ENCODE assay signal across 11 cellular contexts in the genomic region with DNA sequence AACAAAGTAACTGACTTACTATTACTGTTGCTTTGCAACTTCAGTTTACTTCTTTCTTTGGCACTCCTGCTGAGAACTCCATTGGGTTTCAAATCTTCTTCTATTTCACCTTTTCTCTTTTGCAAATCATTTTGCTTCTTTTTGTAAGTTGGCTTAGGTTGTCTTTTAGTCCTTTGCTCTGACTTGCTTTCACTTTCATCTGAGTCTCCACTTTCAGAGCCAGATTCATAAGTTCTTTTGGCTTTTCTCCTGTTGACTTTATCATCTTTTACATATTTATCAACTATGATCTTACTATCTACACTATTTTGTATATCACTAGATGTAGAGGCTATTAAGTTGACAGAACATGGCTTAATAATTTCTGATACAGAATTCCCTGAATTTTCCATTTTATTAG.
DNase-seq lines count a peak whose midpoint lies in the region; ATAC-seq and TF ChIP-seq lines count a peak whose summit lies in the region.
"Had no signal": no experiment of that assay in that cellular context is flagged by ENCODE, and none has a peak within 500 bp of the region (broad histone marks: within the 10 kb centered on the region; RNA-seq: fewer than 3 reads in every experiment).

No MANE protein-coding gene starts in this region.

- H3K27ac ChIP-seq in fibroblast of lung (ENCODE audit: insufficient read depth, low read length) = peak overlapping the region; percentile 70
- H3K27ac ChIP-seq: A549 had no signal

- peak overlapping the region; percentile 83 for H3K4me2 ChIP-seq in fibroblast of lung (ENCODE audit: extremely low read depth, insufficient read depth, low read length)
- H3K4me2 ChIP-seq: A549 had no signal

- H4K20me1 ChIP-seq in fibroblast of lung (ENCODE audit: control insufficient read depth, extremely low read depth, insufficient read depth, low read length) = peaks cover 2% of the 10 kb centered on the region

- intact Hi-C loops in activated CD4-positive, alpha-beta T cell treated with anti-CD3 and anti-CD28 coated beads for 36 hours (cut with DNase I, micrococcal nuclease) = loop anchor here in 1 of 2 experiments (2.0 kb wide), 1 partner anchor 32 kb away; no protein-coding TSS in a partner anchor

- H3K4me3 Mint-ChIP-seq in activated CD4-positive, alpha-beta T cell treated with anti-CD3 and anti-CD28 coated beads for 36 hours = no peak overlapping the region
- peak overlapping the region in 1 of 3 donors; percentile 8 for H3K4me3 Mint-ChIP-seq in T-cell
- peak overlapping the region; percentile 30 for H3K4me3 Mint-ChIP-seq in stimulated activated effector memory CD8-positive, alpha-beta T cell treated with anti-CD3 and anti-CD28 coated beads, Interleukin-12 subunit alpha, Interleukin-12 subunit beta, amount 100 ng/mL, for 72 hours

- CTCF ChIA-PET in activated CD4-positive, alpha-beta T cell treated with anti-CD3 and anti-CD28 coated beads for 36 hours (lab: Charles Lee) = interaction anchor here (1.0 to 1.5 kb wide), 3 partner anchors 10 to 514 kb away, joined by 4 to 6 read pairs (median 6); no protein-coding TSS in a partner anchor
- CTCF ChIA-PET in T-cell (lab: Charles Lee) = interaction anchor here (0.6 to 1.0 kb wide), 2 partner anchors 9 to 80 kb away, joined by 3 read pairs; no protein-coding TSS in a partner anchor

- peak overlapping the region; percentile 70 for H3K27ac Mint-ChIP-seq in activated CD4-positive, alpha-beta T cell treated with anti-CD3 and anti-CD28 coated beads for 36 hours
- peak overlapping the region; percentile 66 to 88 for H3K27ac Mint-ChIP-seq in T-cell
- peak overlapping the region; percentile 41 for H3K27ac Mint-ChIP-seq in stimulated activated effector memory CD8-positive, alpha-beta T cell treated with anti-CD3 and anti-CD28 coated beads, Interleukin-12 subunit alpha, Interleukin-12 subunit beta, amount 100 ng/mL, for 72 hours

- H3K4me1 ChIP-seq in fibroblast of lung (ENCODE audit: control insufficient read depth, extremely low read depth, insufficient read depth, low read length) = peaks cover 29% of the 10 kb centered on the region

- peaks cover 43% of the 10 kb centered on the region for H3K36me3 Mint-ChIP-seq in activated CD4-positive, alpha-beta T cell treated with anti-CD3 and anti-CD28 coated beads for 36 hours (ENCODE audit: low read depth)
- H3K36me3 Mint-ChIP-seq in T-cell = peaks cover 51% of the 10 kb centered on the region
- peaks cover 70% of the 10 kb centered on the region for H3K36me3 Mint-ChIP-seq in stimulated activated effector memory CD8-positive, alpha-beta T cell treated with anti-CD3 and anti-CD28 coated beads, Interleukin-12 subunit alpha, Interleukin-12 subunit beta, amount 100 ng/mL, for 72 hours

- peaks cover 5% of the 10 kb centered on the region for H3K36me3 ChIP-seq in fibroblast of lung (ENCODE audit: control insufficient read depth, insufficient read depth, low read length)

- no peak overlapping the region for H2AFZ ChIP-seq in fibroblast of lung (ENCODE audit: low read length)

- H3K4me3 ChIP-seq in fibroblast of lung (replicated peaks in 1 of 4; ENCODE audit: control extremely low read depth in 1 of 4, insufficient read depth in 1 of 4, low read depth in 3 of 4, low read length in 4 of 4) = no peak overlapping the region
- H3K4me3 ChIP-seq: A549 had no signal

- H3K9ac ChIP-seq in fibroblast of lung (ENCODE audit: insufficient read depth, low read length) = no peak overlapping the region

- H3K9me3 Mint-ChIP-seq in activated CD4-positive, alpha-beta T cell treated with anti-CD3 and anti-CD28 coated beads for 36 hours (ENCODE audit: low read depth) = no peaks in the 10 kb centered on the region
- peaks cover 0 to under 1% (median 0%) of the 10 kb centered on the region in 3 donors for H3K9me3 Mint-ChIP-seq in T-cell
- H3K9me3 Mint-ChIP-seq in stimulated activated effector memory CD8-positive, alpha-beta T cell treated with anti-CD3 and anti-CD28 coated beads, Interleukin-12 subunit alpha, Interleukin-12 subunit beta, amount 100 ng/mL, for 72 hours = no peaks in the 10 kb centered on the region

- H3K9me3 ChIP-seq in fibroblast of lung (ENCODE audit: control insufficient read depth, insufficient read depth, low read depth, low read length) = no peaks in the 10 kb centered on the region
- H3K9me3 ChIP-seq: A549 had no signal

- no peak for DNase-seq in activated CD4-positive, alpha-beta T cell treated with anti-CD3 and anti-CD28 coated beads for 36 hours
- no peak for DNase-seq in activated CD4-positive, alpha-beta T cell treated with anti-CD3 and anti-CD28 coated beads, Interleukin-2, amount 50 U/mL, for 1 hour
- DNase-seq in T-cell (no peak), fibroblast of lung (ENCODE audit: low read depth in 2 of 2) (peak in 1 of 2 donors; percentile 37), anterior cingulate cortex (lab: John Stamatoyannopoulos, UW) (no peak), dermis blood vessel endothelial cell (no peak)
- DNase-seq in stimulated activated effector memory CD8-positive, alpha-beta T cell treated with anti-CD3 and anti-CD28 coated beads, Interleukin-12 subunit alpha, Interleukin-12 subunit beta, amount 100 ng/mL, for 72 hours (ENCODE audit: low spot score in 2 of 2) = no peak
- DNase-seq: NCI-H2171 treated with DMSO at 0.1 percent for 48 hours; stimulated activated CD8-positive, alpha-beta memory T cell treated with anti-CD3 and anti-CD28 coated beads, Interleukin-4, amount 100 ng/mL, for 48 hours had no signal

- peaks cover 53% of the 10 kb centered on the region for H3K4me1 Mint-ChIP-seq in activated CD4-positive, alpha-beta T cell treated with anti-CD3 and anti-CD28 coated beads for 36 hours
- H3K4me1 Mint-ChIP-seq in T-cell = peaks cover 40 to 66% (median 61%) of the 10 kb centered on the region in 3 donors
- H3K4me1 Mint-ChIP-seq in stimulated activated effector memory CD8-positive, alpha-beta T cell treated with anti-CD3 and anti-CD28 coated beads, Interleukin-12 subunit alpha, Interleukin-12 subunit beta, amount 100 ng/mL, for 72 hours = peaks cover 52% of the 10 kb centered on the region

- peaks cover 52% of the 10 kb centered on the region for H3K79me2 ChIP-seq in fibroblast of lung (ENCODE audit: control insufficient read depth, insufficient read depth, low read length)

- H3K27me3 ChIP-seq in fibroblast of lung (ENCODE audit: control insufficient read depth, insufficient read depth, low read length) = no peaks in the 10 kb centered on the region

- POLR2A ChIA-PET in activated CD4-positive, alpha-beta T cell treated with anti-CD3 and anti-CD28 coated beads for 36 hours (lab: Charles Lee) = no interaction called here
- POLR2A ChIA-PET in T-cell (lab: Charles Lee) = interaction anchor here in 1 of 2 donors (0.6 kb wide), 1 partner anchor 58 kb away, joined by 3 read pairs; no protein-coding TSS in a partner anchor

- no peak for TF ChIP-seq CTCF in fibroblast of lung (conservative IDR thresholded peaks at IDR 0.05 in 1 of 2, IDR thresholded peaks at IDR 0.05 in 1 of 2; ENCODE audit: low read depth in 1 of 2, low read length in 2 of 2)

- H3K27me3 Mint-ChIP-seq in activated CD4-positive, alpha-beta T cell treated with anti-CD3 and anti-CD28 coated beads for 36 hours = no peaks in the 10 kb centered on the region
- no peaks in the 10 kb centered on the region for H3K27me3 Mint-ChIP-seq in T-cell

- no peak for ATAC-seq in activated CD4-positive, alpha-beta T cell treated with anti-CD3 and anti-CD28 coated beads for 36 hours
- no peak for ATAC-seq in T-cell (replicated peaks in 1 of 4)
- ATAC-seq in stimulated activated effector memory CD8-positive, alpha-beta T cell treated with anti-CD3 and anti-CD28 coated beads, Interleukin-12 subunit alpha, Interleukin-12 subunit beta, amount 100 ng/mL, for 72 hours = no peak
- ATAC-seq in GM21526 (IDR thresholded peaks at IDR 0.05; ENCODE audit: low FRiP score, unreplicated experiment) = no peak
- ATAC-seq: A549 had no signal
